8 cellular contexts compared by ENCODE assay signal in genomic region chr19:1652471-1653299, GRCh38. TPM values are rescaled to one million over a fixed set of nuclear protein-coding genes. Genes with fewer than 3 reads are reported as not detected.
DNase-seq lines count a peak whose midpoint lies in the region; ATAC-seq and TF ChIP-seq lines count a peak whose summit lies in the region.

Gene TCF3, minus strand, starts transcription at chr19:1652615. Its CDS starts 2,367 bp downstream, at chr19:1650248.

- peak; percentile 52 for TF ChIP-seq POLR2A in GM18951 (IDR thresholded peaks at IDR 0.05; ENCODE audit: extremely low read depth, insufficient read depth, insufficient read length)

- peak within 1 kb of the TSS; percentile 100 for H3K4me2 ChIP-seq in smooth muscle cell

- no peaks in the 10 kb centered on the region for H3F3A ChIP-seq in smooth muscle cell (ENCODE audit: low read depth)

- no peaks in the 10 kb centered on the region for H3K36me3 ChIP-seq in smooth muscle cell (ENCODE audit: low read depth)

- no peaks in the 10 kb centered on the region for H3K27me3 Mint-ChIP-seq in activated B cell treated with CpG ODN at 0.5 μM for 24 hours

- H3K27ac ChIP-seq in caudate nucleus (ENCODE audit: low read depth, low read length) (peak within 1 kb of the TSS; percentile 100), smooth muscle cell (ENCODE audit: low read depth) (peak within 1 kb of the TSS; percentile 96)

- peak within 1 kb of the TSS; percentile 95 for H3K4me3 ChIP-seq in smooth muscle cell

- H3K36me3 Mint-ChIP-seq in activated B cell treated with CpG ODN at 0.5 μM for 24 hours (ENCODE audit: low read depth): peaks cover 7% of the 10 kb centered on the region

- peak within 1 kb of the TSS; percentile 98 for H2AFZ ChIP-seq in smooth muscle cell (ENCODE audit: low read depth)

- peaks cover 44% of the 10 kb centered on the region for H3K79me2 ChIP-seq in smooth muscle cell (ENCODE audit: low read depth)

- peaks cover 38% of the 10 kb centered on the region for H4K20me1 ChIP-seq in smooth muscle cell (ENCODE audit: low read depth)

- no peaks in the 10 kb centered on the region for H3K9me3 Mint-ChIP-seq in activated B cell treated with CpG ODN at 0.5 μM for 24 hours

- H3K4me1 ChIP-seq in smooth muscle cell (ENCODE audit: low read depth): peaks cover 6% of the 10 kb centered on the region

- CTCF ChIA-PET in activated B cell treated with CpG ODN at 0.5 μM for 24 hours (lab: Charles Lee): interaction anchor here (1.4 to 3.1 kb wide), 3 partner anchors 17 to 106 kb away, joined by 4 to 29 read pairs (median 10); no protein-coding TSS in a partner anchor

- DNase-seq in AG08395 (ENCODE audit: low spot score) (peak; percentile 100), NCI-H345 (lab: John Stamatoyannopoulos, UW) (peak; percentile 98), activated B cell treated with CpG ODN at 0.5 μM for 24 hours (peak; percentile 99), caudate nucleus (lab: John Stamatoyannopoulos, UW) (peak; percentile 84 to 99 (median 97)), iPS-NIHi7 (ENCODE audit: extremely low spot score) (peak; percentile 99), smooth muscle cell (lab: John Stamatoyannopoulos, UW; ENCODE audit: unreplicated experiment) (peak; percentile 94)

- H3K27me3 ChIP-seq in smooth muscle cell (ENCODE audit: low read depth): no peaks in the 10 kb centered on the region

- H3K27ac Mint-ChIP-seq in activated B cell treated with CpG ODN at 0.5 μM for 24 hours: peak within 1 kb of the TSS; percentile 95

- peak within 1 kb of the TSS; percentile 100 for H3K9ac ChIP-seq in smooth muscle cell (ENCODE audit: low read depth)

- intact Hi-C loops in activated B cell treated with CpG ODN at 0.5 μM for 24 hours (cut with micrococcal nuclease): loop anchor here (1.0 to 5.0 kb wide), 4 partner anchors 9 to 855 kb away; partner anchors contain the start of genes GADD45B, PTBP1 and UQCR11

- POLR2A ChIA-PET in activated B cell treated with CpG ODN at 0.5 μM for 24 hours (lab: Charles Lee): interaction anchor here (0.5 to 6.9 kb wide), 14 partner anchors 9 to 625 kb away, joined by 3 to 121 read pairs (median 9); partner anchors contain the start of genes MBD3 and UQCR11

- no peak for TF ChIP-seq CTCF in activated B cell treated with CpG ODN at 0.5 μM for 24 hours (IDR thresholded peaks at IDR 0.05)
- TF ChIP-seq CTCF in smooth muscle cell (IDR thresholded peaks at IDR 0.05; ENCODE audit: borderline replicate concordance, insufficient read depth, poor library complexity, severe bottlenecking): no peak

- in situ Hi-C loops in GM18951 (cut with MboI; ENCODE audit: low sequenced_read_pairs, unreplicated experiment): no loop called here

- H3K4me3 Mint-ChIP-seq in activated B cell treated with CpG ODN at 0.5 μM for 24 hours: peak within 1 kb of the TSS; percentile 91

- H3K4me1 Mint-ChIP-seq in activated B cell treated with CpG ODN at 0.5 μM for 24 hours: peaks cover 68% of the 10 kb centered on the region

- WGBS in smooth muscle cell (ENCODE audit: low lambda C conversion rate): under 1% methylated on average over 68 of the region's 107 CpGs

- H3K9me3 ChIP-seq in smooth muscle cell (replicated peaks; ENCODE audit: low read depth): no peaks in the 10 kb centered on the region

- peak; percentile 52 for ATAC-seq in HG03196 (IDR thresholded peaks at IDR 0.05; ENCODE audit: unreplicated experiment)
- peak; percentile 82 for ATAC-seq in activated B cell treated with CpG ODN at 0.5 μM for 24 hours (ENCODE audit: low read depth)

RNA-seq across cellular contexts. Expression of gene TCF3, which starts in this region (rescaled TPM):
- 139 and 143 TPM in 2 replicates for total RNA-seq in activated B cell treated with CpG ODN at 0.5 μM for 24 hours
- 76.3 and 89.0 TPM in 2 replicates for total RNA-seq in smooth muscle cell
- polyA plus RNA-seq in smooth muscle cell: 145 and 150 TPM in 2 replicates

Comparison
In these comparisons a context has a peak if more than half of its experiments do, and no peak if none do; other contexts are left out.
1. Peak in every context shown above with its lines: DNase-seq, ATAC-seq, H3K4me3 ChIP-seq and H3K27ac ChIP-seq.